31 cellular contexts compared by ENCODE assay signal in the genomic region with DNA sequence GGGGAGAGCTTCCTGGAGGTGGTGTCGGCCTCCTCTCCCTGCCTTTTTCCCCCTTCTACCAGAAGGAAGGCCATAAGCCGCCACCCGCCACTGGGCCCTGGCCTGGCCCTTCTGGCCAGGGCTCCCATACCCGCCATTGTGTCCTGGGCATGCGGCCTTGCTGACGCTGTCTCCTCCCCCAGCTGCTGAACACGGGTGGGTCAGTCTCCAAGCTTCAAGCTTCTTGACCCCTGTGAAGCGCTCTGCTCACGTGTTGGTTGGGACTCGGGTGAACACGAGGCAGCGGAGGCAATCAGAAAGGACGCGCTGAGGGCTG.
"Had no signal": no experiment of that assay in that cellular context is flagged by ENCODE, and none has a peak within 500 bp of the region (broad histone marks: within the 10 kb centered on the region; RNA-seq: fewer than 3 reads in every experiment).

No MANE protein-coding gene starts in this region.

- H3K27ac Mint-ChIP-seq: activated CD4-positive, alpha-beta memory T cell treated with anti-CD3 and anti-CD28 coated beads, Interleukin-2, amount 10 ng/mL, durations not matched to agents 7 days and 5 days; activated CD4-positive, alpha-beta T cell treated with anti-CD3 and anti-CD28 coated beads, Interleukin-2, amount 10 ng/mL, durations not matched to agents 7 days and 5 days; activated naive CD8-positive, alpha-beta T cell; activated T-helper 17 cell treated with anti-CD3 and anti-CD28 coated beads, Interleukin-2, amount 50 U/mL, for 72 hours; T-helper 17 cell; T-helper 2 cell treated with Interferon-gamma antibody and Interleukin-4, amounts not matched to agents 5 μg/mL and 100 μg/mL, for 36 hours had no signal

- H3K36me3 Mint-ChIP-seq: activated naive CD8-positive, alpha-beta T cell; WTC11 had no signal

- H3K27ac ChIP-seq: body of pancreas had no signal

- H3K27me3 Mint-ChIP-seq: activated CD4-positive, alpha-beta memory T cell treated with anti-CD3 and anti-CD28 coated beads, Interleukin-2, amount 10 ng/mL, durations not matched to agents 7 days and 5 days; activated CD4-positive, alpha-beta T cell treated with anti-CD3 and anti-CD28 coated beads, Interleukin-2, amount 10 ng/mL, durations not matched to agents 7 days and 5 days; activated naive CD8-positive, alpha-beta T cell; activated T-helper 17 cell treated with anti-CD3 and anti-CD28 coated beads, Interleukin-2, amount 50 U/mL, for 72 hours; T-helper 17 cell had no signal

- H3K9me3 Mint-ChIP-seq: activated CD4-positive, alpha-beta memory T cell treated with anti-CD3 and anti-CD28 coated beads, Interleukin-2, amount 10 ng/mL, durations not matched to agents 7 days and 5 days; activated CD4-positive, alpha-beta T cell treated with anti-CD3 and anti-CD28 coated beads, Interleukin-2, amount 10 ng/mL, durations not matched to agents 7 days and 5 days; activated T-cell treated with anti-CD3 and anti-CD28 coated beads, Interleukin-2, amount 50 U/mL, for 4 hours; activated T-helper 17 cell treated with anti-CD3 and anti-CD28 coated beads, Interleukin-2, amount 50 U/mL, for 72 hours; T-helper 2 cell treated with Interferon-gamma antibody and Interleukin-4, amounts not matched to agents 5 μg/mL and 100 μg/mL, for 36 hours; WTC11 had no signal

- H3K4me3 ChIP-seq: body of pancreas had no signal

- H3K4me3 Mint-ChIP-seq: activated CD4-positive, alpha-beta memory T cell treated with anti-CD3 and anti-CD28 coated beads, Interleukin-2, amount 10 ng/mL, durations not matched to agents 7 days and 5 days; activated CD4-positive, alpha-beta T cell treated with anti-CD3 and anti-CD28 coated beads, Interleukin-2, amount 10 ng/mL, durations not matched to agents 7 days and 5 days; activated naive CD8-positive, alpha-beta T cell; activated T-cell treated with anti-CD3 and anti-CD28 coated beads, Interleukin-2, amount 50 U/mL, for 4 hours; activated T-helper 17 cell treated with anti-CD3 and anti-CD28 coated beads, Interleukin-2, amount 50 U/mL, for 72 hours; T-helper 17 cell; T-helper 2 cell treated with Interferon-gamma antibody and Interleukin-4, amounts not matched to agents 5 μg/mL and 100 μg/mL, for 36 hours; WTC11 had no signal

- DNase-seq: activated CD4-positive, alpha-beta memory T cell treated with anti-CD3 and anti-CD28 coated beads, Interleukin-2, amount 10 ng/mL, durations not matched to agents 7 days and 5 days; activated CD4-positive, alpha-beta T cell treated with anti-CD3 and anti-CD28 coated beads for 1 hour; activated CD4-positive, alpha-beta T cell treated with anti-CD3 and anti-CD28 coated beads for 4 hours; activated CD4-positive, alpha-beta T cell treated with anti-CD3 and anti-CD28 coated beads, Interleukin-2, amount 10 ng/mL, durations not matched to agents 7 days and 5 days; activated CD4-positive, alpha-beta T cell treated with anti-CD3 and anti-CD28 coated beads, Interleukin-2, amount 50 U/mL, for 4 hours; activated effector memory CD4-positive, alpha-beta T cell treated with Interleukin-2 at 50 U/mL for 16 hours; activated gamma-delta T cell treated with Interleukin-2 at 50 U/mL for 16 hours; activated naive CD4-positive, alpha-beta T cell treated with anti-CD3 and anti-CD28 coated beads, Interleukin-2, amount 50 U/mL, for 16 hours; activated naive CD4-positive, alpha-beta T cell treated with Interleukin-2 at 50 U/mL for 16 hours; activated T-cell treated with anti-CD3 and anti-CD28 coated beads, Interleukin-2, amount 50 U/mL, for 4 hours; amniotic stem cell; anterior cingulate cortex; body of pancreas; caudate nucleus; cortex of kidney; dermis blood vessel endothelial cell; effector CD8-positive, alpha-beta T cell; foreskin fibroblast; head of caudate nucleus; T-helper 1 cell; T-helper 17 cell; T1000 had no signal

- H3K9me3 ChIP-seq: body of pancreas had no signal

- ATAC-seq: activated T-cell treated with anti-CD3 and anti-CD28 coated beads, Interleukin-2, amount 50 U/mL, for 4 hours; activated T-helper 17 cell treated with anti-CD3 and anti-CD28 coated beads, Interleukin-2, amount 50 U/mL, for 72 hours; body of pancreas; esophagus mucosa; T-helper 17 cell; WTC11 had no signal

- FAIRE-seq: colon, endometrium, endothelial cell of umbilical vein, frontal cortex had no signal

- H3K4me1 Mint-ChIP-seq: activated T-helper 17 cell treated with anti-CD3 and anti-CD28 coated beads, Interleukin-2, amount 50 U/mL, for 72 hours; T-helper 17 cell had no signal

- H3K27me3 ChIP-seq: body of pancreas had no signal
